19 cellular contexts compared by ENCODE assay signal in the genomic region with DNA sequence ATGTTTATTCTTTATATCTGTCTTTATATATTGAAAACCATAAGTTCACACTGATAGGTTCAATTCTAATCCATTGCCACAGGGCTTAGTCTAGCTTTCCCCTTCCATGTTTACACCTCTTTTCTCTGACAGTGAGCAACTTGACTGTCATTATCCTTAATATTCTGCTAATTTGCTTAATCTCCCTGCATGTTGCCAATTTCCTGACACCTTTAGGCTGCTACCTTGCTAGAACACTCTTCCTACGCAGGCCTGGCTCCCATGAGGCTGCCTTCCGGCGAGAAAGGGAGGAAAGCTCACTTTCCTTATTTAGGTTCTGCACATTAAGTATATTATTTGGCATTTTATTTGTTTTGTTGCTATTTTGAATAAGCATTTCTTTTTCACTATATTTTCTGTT. TPM values are rescaled to one million over a fixed set of nuclear protein-coding genes. Genes with fewer than 3 reads are reported as not detected.
DNase-seq lines count a peak whose midpoint lies in the region; ATAC-seq lines count a peak whose summit lies in the region.
"Had no signal": no experiment of that assay in that cellular context is flagged by ENCODE, and none has a peak within 500 bp of the region (broad histone marks: within the 10 kb centered on the region; RNA-seq: fewer than 3 reads in every experiment).

No MANE protein-coding gene starts in this region.

- H3K27me3 ChIP-seq in Karpas-422 (ENCODE audit: low read length) (no peaks in the 10 kb centered on the region), mesenchymal stem cell (ENCODE audit: control insufficient read depth in 1 of 2, insufficient read depth in 1 of 2, low read length in 2 of 2) (no peaks in the 10 kb centered on the region)

- no peaks in the 10 kb centered on the region for H3K36me3 Mint-ChIP-seq in T-cell
- H3K36me3 Mint-ChIP-seq: CD8-positive, alpha-beta T cell had no signal

- CTCF ChIA-PET in T-cell (lab: Charles Lee), result no interaction called here

- H3K4me3 Mint-ChIP-seq in T-cell, result no peak overlapping the region
- H3K4me3 Mint-ChIP-seq: CD8-positive, alpha-beta T cell; GM23338; H9 had no signal

- H3K79me1 ChIP-seq in mesenchymal stem cell (replicated peaks; ENCODE audit: low read length, poor library complexity, severe bottlenecking), result no peaks in the 10 kb centered on the region

- no peak overlapping the region for H2BK12ac ChIP-seq in mesenchymal stem cell (ENCODE audit: low read length in 2 of 2)

- no peak overlapping the region for H3K18ac ChIP-seq in mesenchymal stem cell (ENCODE audit: low read depth in 1 of 2, low read length in 2 of 2)

- ATAC-seq in GM21528 (IDR thresholded peaks at IDR 0.05; ENCODE audit: low FRiP score, unreplicated experiment) (no peak), T-cell (replicated peaks in 1 of 4) (no peak)
- ATAC-seq: A549; CD8-positive, alpha-beta T cell; GM23338; HCT116 had no signal

- H3K9me3 Mint-ChIP-seq in T-cell, result no peaks in the 10 kb centered on the region
- H3K9me3 Mint-ChIP-seq: CD8-positive, alpha-beta T cell; GM23338; H9 had no signal

- no peak overlapping the region for H4K8ac ChIP-seq in mesenchymal stem cell (ENCODE audit: low read length)

- H3K23ac ChIP-seq in mesenchymal stem cell (ENCODE audit: low read length in 2 of 2), result no peak overlapping the region

- H2AFZ ChIP-seq in Karpas-422 (ENCODE audit: low read length) (no peak overlapping the region), mesenchymal stem cell (ENCODE audit: low read depth, low read length) (no peak overlapping the region)
- H2AFZ ChIP-seq: GM23338 had no signal

- no peak overlapping the region for H4K91ac ChIP-seq in mesenchymal stem cell (ENCODE audit: low read length)

- no peak overlapping the region for H2BK15ac ChIP-seq in mesenchymal stem cell (ENCODE audit: low read depth, poor library complexity, severe bottlenecking)

- DNase-seq in COR-L47 (lab: John Stamatoyannopoulos, UW), result peak; percentile 48
- DNase-seq in Karpas-422, result peak; percentile 14
- DNase-seq in NCI-H69 (lab: John Stamatoyannopoulos, UW), result peak; percentile 21
- peak; percentile 35 for DNase-seq in cerebellum (ENCODE audit: low spot score)
- no peak for DNase-seq in AG08395 (ENCODE audit: low spot score)
- no peak for DNase-seq in mesenchymal stem cell
- DNase-seq in T-cell, result no peak
- DNase-seq: 8988T; ACHN; C1 segment of cervical spinal cord; CD8-positive, alpha-beta T cell; DMS 273 treated with DMSO at 0.1 percent for 48 hours; DMS79; EL; H9 had no signal

- H3K27ac ChIP-seq in Karpas-422 (ENCODE audit: low read length), result no peak overlapping the region
- H3K27ac ChIP-seq in mesenchymal stem cell (ENCODE audit: low read length, poor library complexity, severe bottlenecking), result no peak overlapping the region
- H3K27ac ChIP-seq: A549 had no signal

- POLR2A ChIA-PET in T-cell (lab: Charles Lee), result no interaction called here

- H3K9me3 ChIP-seq in Karpas-422 (ENCODE audit: low read length) (no peaks in the 10 kb centered on the region), mesenchymal stem cell (ENCODE audit: control insufficient read depth, low read length) (no peaks in the 10 kb centered on the region)
- H3K9me3 ChIP-seq: A549 had no signal

- no peaks in the 10 kb centered on the region for H3K79me2 ChIP-seq in Karpas-422 (ENCODE audit: low read length)

- H3K4me1 ChIP-seq in Karpas-422 (ENCODE audit: low read length), result no peaks in the 10 kb centered on the region
- no peaks in the 10 kb centered on the region for H3K4me1 ChIP-seq in mesenchymal stem cell (ENCODE audit: control insufficient read depth, insufficient read depth, low read depth, low read length)
- H3K4me1 ChIP-seq: A549 had no signal

- no peak overlapping the region for H3K4ac ChIP-seq in mesenchymal stem cell (ENCODE audit: low read depth in 1 of 2, low read length in 2 of 2)

- no peak overlapping the region for H2BK120ac ChIP-seq in mesenchymal stem cell (ENCODE audit: low read depth, low read length)

- H3K27me3 Mint-ChIP-seq in T-cell, result peaks cover 4 to 13% of the 10 kb centered on the region in 2 donors

- no peaks in the 10 kb centered on the region for H4K20me1 ChIP-seq in Karpas-422 (ENCODE audit: insufficient read depth, low read depth, low read length)

- no peak overlapping the region for H3K14ac ChIP-seq in mesenchymal stem cell (ENCODE audit: low read length in 2 of 2)

- H3K4me3 ChIP-seq in Karpas-422 (ENCODE audit: low read length) (no peak overlapping the region), mesenchymal stem cell (ENCODE audit: insufficient read depth in 1 of 2, low read depth in 1 of 2, low read length in 2 of 2) (no peak overlapping the region)
- H3K4me3 ChIP-seq: A549, GM23338 had no signal

- H3K4me1 Mint-ChIP-seq in T-cell, result no peaks in the 10 kb centered on the region

- no peak overlapping the region for H2AK5ac ChIP-seq in mesenchymal stem cell (ENCODE audit: low read length, severe bottlenecking)

- WGBS in mesenchymal stem cell, result no CpG with 5 or more reads among the region's 3 CpGs

- H3K4me2 ChIP-seq in Karpas-422 (ENCODE audit: low read depth, low read length, poor library complexity, severe bottlenecking) (no peak overlapping the region), mesenchymal stem cell (ENCODE audit: low read length, poor library complexity, severe bottlenecking) (no peak overlapping the region)
- H3K4me2 ChIP-seq: A549, GM23338 had no signal

- H3K27ac Mint-ChIP-seq in T-cell, result no peak overlapping the region
- H3K27ac Mint-ChIP-seq: CD8-positive, alpha-beta T cell; GM23338; H9 had no signal

- H3K9ac ChIP-seq in Karpas-422 (ENCODE audit: low read length), result no peak overlapping the region
- no peak overlapping the region for H3K9ac ChIP-seq in mesenchymal stem cell (ENCODE audit: low read length)

- no peaks in the 10 kb centered on the region for H3K9me2 ChIP-seq in Karpas-422 (replicated peaks; ENCODE audit: insufficient read depth, low read length)

- H2BK5ac ChIP-seq in mesenchymal stem cell (ENCODE audit: low read depth, low read length, poor library complexity, severe bottlenecking), result no peak overlapping the region

- H3K36me3 ChIP-seq in Karpas-422 (ENCODE audit: insufficient read depth, low read length) (no peaks in the 10 kb centered on the region), mesenchymal stem cell (ENCODE audit: control insufficient read depth in 1 of 2, insufficient read depth in 2 of 2, low read depth in 1 of 2, low read length in 2 of 2) (no peaks in the 10 kb centered on the region)

RNA-seq across cellular contexts. Expression of gene FRS2, which starts 12.8 kb away (rescaled TPM):
- 18.7 and 26.1 TPM in 2 replicates for total RNA-seq in Karpas-422 (2014; rRNA removed; shearing (Covaris generic); ENCODE audit: low replicate concordance)
- total RNA-seq in cerebellum, result 78.7 TPM
- polyA plus RNA-seq in mesenchymal stem cell (2013, experiment 1 of 2), result 16.3 TPM
- polyA plus RNA-seq in mesenchymal stem cell (2013, experiment 2 of 2), result 17.0 TPM
- 10 to 100 TPM; 22.0 to 30.2 (median 26.2) TPM for total RNA-seq in T-cell

Comparison
In these comparisons a context has a peak if more than half of its experiments do, and no peak if none do; other contexts are left out.
1. DNase-seq: peak in COR-L47 (single experiment), Karpas-422 (single experiment), NCI-H69 (single experiment) and cerebellum (single experiment); none in AG08395 (single experiment), mesenchymal stem cell (single experiment) and T-cell (0 of 34).